Comparison of ENCODE assay signal across 21 cellular contexts in the genomic region with DNA sequence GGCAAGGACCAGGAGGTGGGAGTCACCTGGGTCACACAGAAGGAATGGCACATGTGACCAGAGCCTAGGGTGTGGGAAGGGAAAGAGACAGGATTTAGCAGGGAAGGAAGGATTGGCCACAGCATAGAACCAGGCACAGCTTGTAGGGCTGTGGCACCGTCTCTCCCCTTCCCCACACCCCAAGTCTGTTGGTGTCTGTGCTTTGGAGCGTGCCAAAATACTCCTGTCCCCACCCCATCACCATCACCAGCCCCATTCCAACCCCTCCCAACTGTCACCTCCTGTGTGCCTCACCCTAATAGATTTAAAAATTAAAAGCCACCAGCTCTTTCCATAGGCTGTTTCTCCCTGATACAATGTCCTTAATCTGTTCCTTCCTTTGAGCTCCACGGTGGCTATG. TPM values are rescaled to one million over a fixed set of nuclear protein-coding genes. Genes with fewer than 3 reads are reported as not detected.
A peak's percentile ranks its signal among the peaks of the same experiment; 100 is the strongest.
DNase-seq lines count a peak whose midpoint lies in the region; ATAC-seq, FAIRE-seq and TF ChIP-seq lines count a peak whose summit lies in the region.
"Had no signal": no experiment of that assay in that cellular context is flagged by ENCODE, and none has a peak within 500 bp of the region (broad histone marks: within the 10 kb centered on the region; RNA-seq: fewer than 3 reads in every experiment).

No MANE protein-coding gene starts in this region.

- H3K14ac ChIP-seq in IMR-90 (replicated peaks; ENCODE audit: low read depth, low read length) (no peak overlapping the region), H1 (ENCODE audit: insufficient read length) (no peak overlapping the region)

- ATAC-seq in left cardiac atrium (peak; percentile 45 to 46), IMR-90 (ENCODE audit: low read depth) (no peak)
- ATAC-seq: CD8-positive, alpha-beta T cell; GM12878; HepG2 had no signal

- H2BK15ac ChIP-seq in IMR-90 (ENCODE audit: low read depth, low read length) (no peak overlapping the region), H1 (ENCODE audit: low read length) (no peak overlapping the region)

- H3K4me1 ChIP-seq in left ventricle myocardium inferior (peaks cover 43% of the 10 kb centered on the region), IMR-90 (ENCODE audit: control insufficient read depth, insufficient read depth, low read length) (no peaks in the 10 kb centered on the region), H1 (replicated peaks in 1 of 4; ENCODE audit: control insufficient read depth in 3 of 4, insufficient read depth in 4 of 4, low read length in 3 of 4) (no peaks in the 10 kb centered on the region)
- H3K4me1 ChIP-seq: BLaER1 had no signal

- H3K4ac ChIP-seq in IMR-90 (ENCODE audit: low read depth, low read length): no peak overlapping the region
- no peak overlapping the region for H3K4ac ChIP-seq in H1 (replicated peaks; ENCODE audit: insufficient read length, low read depth, low read length)

- H3K9me1 ChIP-seq in IMR-90 (ENCODE audit: insufficient read depth, low read length): no peaks in the 10 kb centered on the region

- DNase-seq in left cardiac atrium (no peak), left ventricle myocardium inferior (no peak), IMR-90 (no peak), H1 (ENCODE audit: low read depth in 1 of 2, low spot score in 2 of 2) (no peak), globus pallidus (ENCODE audit: low spot score) (no peak), C1 segment of cervical spinal cord (lab: John Stamatoyannopoulos, UW) (no peak)
- DNase-seq in activated CD4-positive, alpha-beta T cell treated with anti-CD3 and anti-CD28 coated beads, Interleukin-2, amount 50 U/mL, for 4 hours: no peak
- DNase-seq: 8988T; CD8-positive, alpha-beta T cell; DMS 273 treated with DMSO at 0.1 percent for 48 hours; DMS53; DND-41; EL; GOT3; H9 had no signal

- no peak overlapping the region for H4K5ac ChIP-seq in IMR-90 (ENCODE audit: low read depth, low read length)
- no peak overlapping the region for H4K5ac ChIP-seq in H1 (ENCODE audit: insufficient read length, low read depth, low read length)

- H3K56ac ChIP-seq in IMR-90 (ENCODE audit: extremely low read depth, insufficient read depth, low read length): no peak overlapping the region
- H3K56ac ChIP-seq in H1 (replicated peaks; ENCODE audit: insufficient read length, low read depth, low read length): no peak overlapping the region

- H3K18ac ChIP-seq in IMR-90 (ENCODE audit: low read depth, low read length): no peak overlapping the region
- H3K18ac ChIP-seq in H1 (ENCODE audit: extremely low read depth, low read length): 0 out of 2 replicates have a peak overlapping the region, but pooled peaks have one; percentile 29

- no peak for FAIRE-seq in H1 (lab: Jason Lieb, UNC)
- FAIRE-seq: GM12878, HepG2 had no signal

- H3K4me2 ChIP-seq in IMR-90 (ENCODE audit: low read depth, low read length): no peak overlapping the region
- no peak overlapping the region for H3K4me2 ChIP-seq in H1 (ENCODE audit: insufficient read depth in 1 of 2, low read depth in 2 of 2, low read length in 2 of 2)
- H3K4me2 ChIP-seq: BLaER1 had no signal

- no peak overlapping the region for H3K4me3 ChIP-seq in left ventricle myocardium inferior
- H3K4me3 ChIP-seq in IMR-90 (ENCODE audit: insufficient read depth, low read depth, low read length): no peak overlapping the region
- no peak overlapping the region for H3K4me3 ChIP-seq in H1 (ENCODE audit: extremely low read depth in 1 of 4, insufficient read depth in 2 of 4, low read depth in 3 of 4, low read length in 4 of 4)
- H3K4me3 ChIP-seq: BLaER1, GM12878 had no signal

- H3K79me2 ChIP-seq in H1 (ENCODE audit: control insufficient read depth in 1 of 2, insufficient read depth in 2 of 2, low read length in 2 of 2): no peaks in the 10 kb centered on the region

- TF ChIP-seq EP300 in H1 (IDR thresholded peaks at IDR 0.05; ENCODE audit: borderline replicate concordance in 1 of 2, low read depth in 2 of 2, low read length in 2 of 2): no peak

- no peaks in the 10 kb centered on the region for H3K23me2 ChIP-seq in H1 (ENCODE audit: low read depth, low read length)

- H4K91ac ChIP-seq in IMR-90 (ENCODE audit: insufficient read depth, low read depth, low read length): no peak overlapping the region
- H4K91ac ChIP-seq in H1 (replicated peaks; ENCODE audit: insufficient read length, low read length): no peak overlapping the region

- dilution Hi-C loops in IMR-90 (cut with HindIII; ENCODE audit: low sequenced_read_pairs, unreplicated experiment): no loop called here

- no CpG with 5 or more reads among the region's 3 CpGs for WGBS in IMR-90 (ENCODE audit: extremely low coverage in 2 of 2, insufficient read length in 1 of 2), 2 experiments
- 62% methylated on average over 3 of the region's 3 CpGs; no CpG with 5 or more reads in 1 of the 2 experiments for WGBS in H1 (ENCODE audit: extremely low coverage in 1 of 2, insufficient coverage in 1 of 2, insufficient read length in 1 of 2, insufficient replicate concordance in 2 of 2, low coverage in 1 of 2, low lambda C conversion rate in 2 of 2, missing lambda C conversion rate in 1 of 2), 2 experiments

- no peak overlapping the region for H2BK20ac ChIP-seq in IMR-90 (ENCODE audit: low read depth, low read length)
- H2BK20ac ChIP-seq in H1 (ENCODE audit: low read length): no peak overlapping the region

- CTCF ChIA-PET in IMR-90 (lab: Yijun Ruan, JAX): no interaction called here
- CTCF ChIA-PET in H1 (lab: Charles Lee; ENCODE audit: partially characterized antibody): interaction anchor here (0.9 to 2.5 kb wide), 5 partner anchors 10 to 28 kb away, joined by 3 to 7 read pairs (median 4); no protein-coding TSS in a partner anchor

- H3K23ac ChIP-seq in IMR-90 (ENCODE audit: low read depth, low read length) (no peak overlapping the region), H1 (ENCODE audit: insufficient read length) (no peak overlapping the region)

- TF ChIP-seq RAD21 in IMR-90 (IDR thresholded peaks at IDR 0.05; ENCODE audit: low read length) (no peak), H1 (IDR thresholded peaks at IDR 0.05 in 1 of 2, conservative IDR thresholded peaks at IDR 0.05 in 1 of 2; ENCODE audit: low read depth in 2 of 2, low read length in 2 of 2) (no peak)

- POLR2A ChIA-PET in IMR-90 (lab: Charles Lee; ENCODE audit: unreplicated experiment) (no interaction called here), H1 (lab: Charles Lee; ENCODE audit: partially characterized antibody) (interaction anchor here (0.9 kb wide), 1 partner anchor 8 kb away, joined by 3 read pairs; no protein-coding TSS in a partner anchor)

- TF ChIP-seq POLR2A in IMR-90 (IDR thresholded peaks at IDR 0.05; ENCODE audit: low read depth, low read length): no peak
- TF ChIP-seq POLR2A in H1 (IDR thresholded peaks at IDR 0.05; ENCODE audit: control extremely low read depth in 1 of 2, low read depth in 2 of 2, low read length in 2 of 2): no peak

- peak overlapping the region; percentile 51 for H2AFZ ChIP-seq in IMR-90 (replicated peaks; ENCODE audit: low read length, poor library complexity)
- no peak overlapping the region for H2AFZ ChIP-seq in H1 (ENCODE audit: low read length)

- H3K36me3 ChIP-seq in left ventricle myocardium inferior: no peaks in the 10 kb centered on the region
- H3K36me3 ChIP-seq in IMR-90 (ENCODE audit: control insufficient read depth, insufficient read depth, low read length): no peaks in the 10 kb centered on the region
- H3K36me3 ChIP-seq in H1 (ENCODE audit: control insufficient read depth in 2 of 4, insufficient read depth in 4 of 4, low read length in 3 of 4): no peaks in the 10 kb centered on the region
- H3K36me3 ChIP-seq: BLaER1 had no signal

- H3K79me1 ChIP-seq in IMR-90 (ENCODE audit: low read depth in 1 of 2, low read length in 2 of 2) (no peaks in the 10 kb centered on the region), H1 (ENCODE audit: low read depth, low read length) (peaks cover 3% of the 10 kb centered on the region; the same call in 1 of the 2 replicates)

- TF ChIP-seq CTCF in left ventricle myocardium inferior (IDR thresholded peaks at IDR 0.05; ENCODE audit: borderline replicate concordance) (no peak), IMR-90 (conservative IDR thresholded peaks at IDR 0.05; ENCODE audit: low read depth, low read length) (no peak), H1 (IDR thresholded peaks at IDR 0.05; ENCODE audit: control extremely low read depth in 1 of 3, insufficient read depth in 1 of 3, low read depth in 1 of 3, low read length in 3 of 3) (no peak)

- in situ Hi-C loops in IMR-90 (cut with MboI; ENCODE audit: low sequenced_read_pairs): no loop called here

- H2BK5ac ChIP-seq in IMR-90 (ENCODE audit: low read depth, low read length, poor library complexity, severe bottlenecking) (no peak overlapping the region), H1 (ENCODE audit: low read depth, low read length) (no peak overlapping the region)

- H2AK5ac ChIP-seq in IMR-90 (ENCODE audit: low read depth, low read length) (no peak overlapping the region), H1 (ENCODE audit: low read depth, low read length) (no peak overlapping the region)

- no TSS peak for BruUV-seq in IMR-90 (replicated peaks; lab: Mats Ljungman, UMichigan)

- no peak overlapping the region for H2AK9ac ChIP-seq in IMR-90 (replicated peaks; ENCODE audit: low read depth, low read length, poor library complexity)

- H3K9ac ChIP-seq in IMR-90 (ENCODE audit: low read depth, low read length) (no peak overlapping the region), H1 (replicated peaks in 1 of 4; ENCODE audit: extremely low read depth in 1 of 4, low read depth in 3 of 4, low read length in 3 of 4) (no peak overlapping the region)
- H3K9ac ChIP-seq: BLaER1 had no signal

- H3K27ac ChIP-seq in left ventricle myocardium inferior (replicated peaks) (no peak overlapping the region), IMR-90 (ENCODE audit: insufficient read depth, low read length) (no peak overlapping the region), H1 (ENCODE audit: low read depth, low read length) (no peak overlapping the region)
- H3K27ac ChIP-seq: BLaER1 had no signal

- H3K9me3 ChIP-seq in left ventricle myocardium inferior (replicated peaks) (no peaks in the 10 kb centered on the region), IMR-90 (ENCODE audit: control insufficient read depth, insufficient read depth, low read length) (no peaks in the 10 kb centered on the region), H1 (ENCODE audit: insufficient read depth in 2 of 2, low read depth in 1 of 2, low read length in 1 of 2) (no peaks in the 10 kb centered on the region)
- H3K9me3 ChIP-seq: BLaER1 had no signal

- no peak overlapping the region for H4K8ac ChIP-seq in IMR-90 (ENCODE audit: low read depth in 2 of 2, low read length in 2 of 2)
- no peak overlapping the region for H4K8ac ChIP-seq in H1 (ENCODE audit: extremely low read depth, insufficient read depth, low read length)

- H3K27me3 ChIP-seq in left ventricle myocardium inferior (ENCODE audit: low read depth) (no peaks in the 10 kb centered on the region), IMR-90 (ENCODE audit: control insufficient read depth, insufficient read depth, low read length) (peaks cover 2% of the 10 kb centered on the region; the same call in 1 of the 2 replicates), H1 (replicated peaks in 1 of 4; ENCODE audit: control insufficient read depth in 3 of 4, extremely low read depth in 1 of 4, insufficient read depth in 3 of 4, low read length in 3 of 4) (no peaks in the 10 kb centered on the region)
- H3K27me3 ChIP-seq: BLaER1 had no signal

- H4K20me1 ChIP-seq in IMR-90 (ENCODE audit: insufficient read depth, low read length) (no peaks in the 10 kb centered on the region), H1 (replicated peaks in 1 of 2; ENCODE audit: control insufficient read depth in 1 of 2, insufficient read depth in 2 of 2, low read length in 2 of 2) (peaks cover 0 to 3% of the 10 kb centered on the region in 2 experiments)
- H4K20me1 ChIP-seq: BLaER1 had no signal

- no peak overlapping the region for H2BK120ac ChIP-seq in IMR-90 (ENCODE audit: low read depth, low read length)
- H2BK120ac ChIP-seq in H1 (replicated peaks; ENCODE audit: low read depth, low read length): no peak overlapping the region

- H2BK12ac ChIP-seq in H1 (ENCODE audit: low read depth, low read length): no peak overlapping the region

- intact Hi-C loops in left cardiac atrium (cut with DNase I): no loop called here
- intact Hi-C loops in left ventricle myocardium inferior (cut with micrococcal nuclease): no loop called here
- intact Hi-C loops in IMR-90 (cut with micrococcal nuclease): no loop called here

RNA-seq across cellular contexts. Expression of a gene that starts 18.2 kb away (rescaled TPM):
- 10 to 100 TPM; 16.1 to 24.8 TPM for total RNA-seq in left cardiac atrium
- 8.8 TPM for total RNA-seq in left ventricle myocardium inferior
- total RNA-seq in IMR-90 (2012; rRNA removed): not detected in 2 replicates
- polyA plus RNA-seq in IMR-90 (2012; rRNA removed): not detected in 2 replicates
- polyA plus RNA-seq in IMR-90 (2012; cell fraction: cytosol; rRNA removed): not detected in 2 replicates
- not detected in 2 replicates for polyA plus RNA-seq in IMR-90 (2012; cell fraction: nucleus; rRNA removed; ENCODE audit: low replicate concordance)
- total RNA-seq in H1 (2021; fragmentation: NEBNext Ultra II Directional; extraction: Animal tissue kit (Norgen Biotek cat#: 25700)): 5.2 and 5.4 TPM in 2 replicates
- 2.8 and 4.6 TPM in 2 replicates for polyA plus RNA-seq in H1 (2011; rRNA removed)
- polyA plus RNA-seq in H1 (2011; cell fraction: cytosol; rRNA removed): 3.4 TPM
- 9.2 TPM for polyA plus RNA-seq in H1 (2011; cell fraction: nucleus; rRNA removed)
- 3.1 to 3.7 TPM (median 3.3 TPM) in 4 replicates for polyA plus RNA-seq in H1 (2012, experiment 1 of 2)
- 5.7 TPM for polyA plus RNA-seq in H1 (2012, experiment 2 of 2)
- polyA plus RNA-seq in H1 (2013, experiment 1 of 2): 2.5 TPM
- polyA plus RNA-seq in H1 (2013, experiment 2 of 2): 2.6 TPM
- 9.8 and 10.5 TPM in 2 replicates for polyA minus RNA-seq in H1 (2011; rRNA and poly(A)+ RNA removed)
- polyA minus RNA-seq in H1 (2011; cell fraction: cytosol; rRNA and poly(A)+ RNA removed): 4.8 TPM
- polyA minus RNA-seq in H1 (2011; cell fraction: nucleus; rRNA and poly(A)+ RNA removed): 9.7 TPM
- total RNA-seq: A673, G401, GM12878, HepG2 had no signal
- polyA plus RNA-seq: AG04450, GM12878 had no signal

RNA-seq across cellular contexts. Expression of a gene that starts 49.7 kb away (rescaled TPM):
- total RNA-seq in left cardiac atrium (not detected), left ventricle myocardium inferior (not detected), IMR-90 (2012; rRNA removed) (not detected in 2 replicates)
- polyA plus RNA-seq in IMR-90 (2012; rRNA removed) (not detected in 2 replicates), H1 (2011; rRNA removed) (0.03 and 0.09 TPM in 2 replicates)
- not detected in 2 replicates for polyA plus RNA-seq in IMR-90 (2012; cell fraction: cytosol; rRNA removed)
- polyA plus RNA-seq in IMR-90 (2012; cell fraction: nucleus; rRNA removed; ENCODE audit: low replicate concordance): not detected in 2 replicates
- 0.33 and 0.34 TPM in 2 replicates for total RNA-seq in H1 (2021; fragmentation: NEBNext Ultra II Directional; extraction: Animal tissue kit (Norgen Biotek cat#: 25700))
- polyA plus RNA-seq in H1 (2011; cell fraction: cytosol; rRNA removed): 0.17 TPM
- polyA plus RNA-seq in H1 (2011; cell fraction: nucleus; rRNA removed): 0.09 TPM
- polyA plus RNA-seq in H1 (2012, experiment 1 of 2): 0.07 to 0.18 TPM (median 0.10 TPM) in 3 of 4 replicates, not detected in the other
- not detected for polyA plus RNA-seq in H1 (2012, experiment 2 of 2)
- 0.08 TPM for polyA plus RNA-seq in H1 (2013, experiment 1 of 2)
- 0.11 TPM for polyA plus RNA-seq in H1 (2013, experiment 2 of 2)
- 0.32 TPM in 1 of 2 replicates, not detected in the other for polyA minus RNA-seq in H1 (2011; rRNA and poly(A)+ RNA removed)
- not detected for polyA minus RNA-seq in H1 (2011; cell fraction: cytosol; rRNA and poly(A)+ RNA removed)
- 0.20 TPM for polyA minus RNA-seq in H1 (2011; cell fraction: nucleus; rRNA and poly(A)+ RNA removed)
- total RNA-seq: A673; CD8-positive, alpha-beta T cell; G401; HepG2 had no signal
- polyA plus RNA-seq: GM12878, HepG2 had no signal
